Comparison of ENCODE assay signal across 31 cellular contexts in the genomic region with DNA sequence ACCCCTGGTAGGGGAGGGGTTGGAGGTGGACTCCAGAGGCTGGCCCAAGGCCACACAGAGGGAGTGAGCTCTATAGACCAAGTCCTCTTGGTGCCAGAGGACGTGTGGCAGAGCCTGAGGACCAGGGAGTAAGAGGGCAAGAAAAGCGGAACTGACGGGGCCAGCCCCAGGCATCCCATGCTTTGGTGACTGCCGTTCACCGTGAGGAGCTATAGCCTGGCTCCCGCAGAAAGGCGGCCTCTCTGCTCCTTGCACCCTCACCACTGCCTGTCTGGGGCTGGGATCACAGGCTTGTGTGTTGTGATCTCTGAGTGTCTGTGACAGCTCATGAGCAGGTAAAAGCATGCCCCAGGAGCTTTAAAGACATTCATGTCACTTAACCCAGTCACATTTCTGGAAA.
"Had no signal": no experiment of that assay in that cellular context is flagged by ENCODE, and none has a peak within 500 bp of the region (broad histone marks: within the 10 kb centered on the region; RNA-seq: fewer than 3 reads in every experiment).

No MANE protein-coding gene starts in this region.

- H3K27ac Mint-ChIP-seq: activated CD8-positive, alpha-beta memory T cell treated with anti-CD3 and anti-CD28 coated beads, Interleukin-2, amount 10 ng/mL, durations not matched to agents 7 days and 5 days; activated CD8-positive, alpha-beta T cell treated with anti-CD3 and anti-CD28 coated beads, Interleukin-2, amount 10 ng/mL, durations not matched to agents 7 days and 5 days; activated naive CD4-positive, alpha-beta T cell treated with anti-CD3 and anti-CD28 coated beads, Interleukin-2, amount 50 U/mL, for 72 hours; activated T-helper 2 cell treated with anti-CD3 and anti-CD28 coated beads, Interferon-gamma antibody, Interleukin-2, Interleukin-4, amounts not matched to agents 10 μg/mL and 5 μg/mL and 100 μg/mL, durations not matched to agents 14 hours and 24 hours and 36 hours; dendritic cell treated with granulocyte-macrophage colony-stimulating factor and Interleukin-4, amounts not matched to agents 40 ng/mL and 50 ng/mL, for 4 days; naive B cell; stimulated activated memory B cell treated with anti-CD40 and anti-IgM and Interleukin-4, amounts not matched to agents 10 μg/mL and 1 μg/mL and 100 μg/mL, for 72 hours; T-helper 17 cell; type B pancreatic cell; WTC11 had no signal

- H3K4me3 Mint-ChIP-seq: activated CD8-positive, alpha-beta memory T cell treated with anti-CD3 and anti-CD28 coated beads, Interleukin-2, amount 10 ng/mL, durations not matched to agents 7 days and 5 days; activated CD8-positive, alpha-beta T cell treated with anti-CD3 and anti-CD28 coated beads, Interleukin-2, amount 10 ng/mL, durations not matched to agents 7 days and 5 days; dendritic cell treated with granulocyte-macrophage colony-stimulating factor and Interleukin-4, amounts not matched to agents 40 ng/mL and 50 ng/mL, for 4 days; stimulated activated memory B cell treated with anti-CD40 and anti-IgM and Interleukin-4, amounts not matched to agents 10 μg/mL and 1 μg/mL and 100 μg/mL, for 72 hours; stimulated activated naive CD8-positive, alpha-beta T cell treated with anti-CD3 and anti-CD28 coated beads, Interleukin-15, amount 100 ng/mL, for 72 hours; T-helper 17 cell; type B pancreatic cell; WTC11 had no signal

- ATAC-seq: activated CD8-positive, alpha-beta memory T cell treated with anti-CD3 and anti-CD28 coated beads, Interleukin-2, amount 10 ng/mL, durations not matched to agents 7 days and 5 days; activated CD8-positive, alpha-beta T cell treated with anti-CD3 and anti-CD28 coated beads, Interleukin-2, amount 10 ng/mL, durations not matched to agents 7 days and 5 days; activated naive CD4-positive, alpha-beta T cell treated with anti-CD3 and anti-CD28 coated beads, Interleukin-2, amount 50 U/mL, for 72 hours; gastrocnemius medialis; left ventricle myocardium superior; pancreas; stimulated activated naive CD8-positive, alpha-beta T cell treated with anti-CD3 and anti-CD28 coated beads, Interleukin-15, amount 100 ng/mL, for 72 hours; T-helper 17 cell; WTC11 had no signal

- H3K36me3 Mint-ChIP-seq: activated CD8-positive, alpha-beta memory T cell treated with anti-CD3 and anti-CD28 coated beads, Interleukin-2, amount 10 ng/mL, durations not matched to agents 7 days and 5 days; activated naive CD4-positive, alpha-beta T cell treated with anti-CD3 and anti-CD28 coated beads, Interleukin-2, amount 50 U/mL, for 72 hours; naive B cell; stimulated activated memory B cell treated with anti-CD40 and anti-IgM and Interleukin-4, amounts not matched to agents 10 μg/mL and 1 μg/mL and 100 μg/mL, for 72 hours; type B pancreatic cell; WTC11 had no signal

- DNase-seq: activated CD4-positive, alpha-beta T cell treated with anti-CD3 and anti-CD28 coated beads for 1 hour; activated CD4-positive, alpha-beta T cell treated with anti-CD3 and anti-CD28 coated beads, Interleukin-2, amount 50 U/mL, for 1 hour; activated CD8-positive, alpha-beta memory T cell treated with anti-CD3 and anti-CD28 coated beads, Interleukin-2, amount 10 ng/mL, durations not matched to agents 7 days and 5 days; activated CD8-positive, alpha-beta T cell treated with anti-CD3 and anti-CD28 coated beads, Interleukin-2, amount 10 ng/mL, durations not matched to agents 7 days and 5 days; activated T-cell treated with anti-CD3 and anti-CD28 coated beads, Interleukin-2, amount 50 U/mL, for 48 hours; central memory CD4-positive, alpha-beta T cell; effector CD4-positive, alpha-beta T cell; gastrocnemius medialis; islet precursor cell; left ventricle myocardium superior; mammary epithelial cell; naive B cell; pancreas; sigmoid colon; small intestine; stimulated activated CD4-positive, alpha-beta T cell treated with anti-CD3 and anti-CD28 coated beads, Interleukin-4, amount 100 ng/mL, for 4 hours; stimulated activated CD8-positive, alpha-beta memory T cell treated with anti-CD3 and anti-CD28 coated beads, Interleukin-4, amount 100 ng/mL, for 48 hours; stimulated activated naive CD8-positive, alpha-beta T cell treated with anti-CD3 and anti-CD28 coated beads, Interleukin-15, amount 100 ng/mL, for 72 hours; substantia nigra; T-helper 17 cell; T1000 had no signal

- H3K4me3 ChIP-seq: breast epithelium, gastrocnemius medialis, hepatocyte, pancreas, prostate gland, sigmoid colon had no signal

- H3K9me3 Mint-ChIP-seq: activated naive CD4-positive, alpha-beta T cell treated with anti-CD3 and anti-CD28 coated beads, Interleukin-2, amount 50 U/mL, for 72 hours; activated T-helper 2 cell treated with anti-CD3 and anti-CD28 coated beads, Interferon-gamma antibody, Interleukin-2, Interleukin-4, amounts not matched to agents 10 μg/mL and 5 μg/mL and 100 μg/mL, durations not matched to agents 14 hours and 24 hours and 36 hours; dendritic cell treated with granulocyte-macrophage colony-stimulating factor and Interleukin-4, amounts not matched to agents 40 ng/mL and 50 ng/mL, for 4 days; stimulated activated memory B cell treated with anti-CD40 and anti-IgM and Interleukin-4, amounts not matched to agents 10 μg/mL and 1 μg/mL and 100 μg/mL, for 72 hours; type B pancreatic cell; WTC11 had no signal

- H3K4me1 ChIP-seq: breast epithelium, gastrocnemius medialis, pancreas, prostate gland, sigmoid colon had no signal

- H3K27me3 Mint-ChIP-seq: activated CD8-positive, alpha-beta memory T cell treated with anti-CD3 and anti-CD28 coated beads, Interleukin-2, amount 10 ng/mL, durations not matched to agents 7 days and 5 days had no signal

- H3K36me3 ChIP-seq: breast epithelium, gastrocnemius medialis, pancreas, prostate gland, sigmoid colon had no signal

- H3K9me3 ChIP-seq: breast epithelium, gastrocnemius medialis, pancreas, prostate gland, sigmoid colon had no signal

- H3K4me1 Mint-ChIP-seq: activated CD8-positive, alpha-beta memory T cell treated with anti-CD3 and anti-CD28 coated beads, Interleukin-2, amount 10 ng/mL, durations not matched to agents 7 days and 5 days; naive B cell; stimulated activated memory B cell treated with anti-CD40 and anti-IgM and Interleukin-4, amounts not matched to agents 10 μg/mL and 1 μg/mL and 100 μg/mL, for 72 hours; stimulated activated naive CD8-positive, alpha-beta T cell treated with anti-CD3 and anti-CD28 coated beads, Interleukin-15, amount 100 ng/mL, for 72 hours; T-helper 17 cell had no signal

- H3K27ac ChIP-seq: breast epithelium, epithelial cell of prostate, gastrocnemius medialis, hepatocyte, pancreas, prostate gland, sigmoid colon had no signal

- H3K27me3 ChIP-seq: gastrocnemius medialis, hepatocyte, pancreas, sigmoid colon had no signal
